Comparison of ENCODE assay signal across 21 cellular contexts in genomic region chr7:428387-428786, GRCh38.
DNase-seq lines count a peak whose midpoint lies in the region; ATAC-seq, FAIRE-seq and TF ChIP-seq lines count a peak whose summit lies in the region.
"Had no signal": no experiment of that assay in that cellular context is flagged by ENCODE, and none has a peak within 500 bp of the region (broad histone marks: within the 10 kb centered on the region; RNA-seq: fewer than 3 reads in every experiment).

No MANE protein-coding gene starts in this region.

- no peak overlapping the region for H2BK12ac ChIP-seq in H1 (ENCODE audit: low read depth, low read length)

- TF ChIP-seq CTCF in left ventricle myocardium inferior (IDR thresholded peaks at IDR 0.05; ENCODE audit: borderline replicate concordance) (no peak), K562 (IDR thresholded peaks at IDR 0.05 in 2 of 3, conservative IDR thresholded peaks at IDR 0.05 in 1 of 3; ENCODE audit: insufficient read depth in 2 of 3, low read depth in 1 of 3, low read length in 3 of 3) (no peak), H1 (IDR thresholded peaks at IDR 0.05; ENCODE audit: control extremely low read depth in 1 of 3, insufficient read depth in 1 of 3, low read depth in 1 of 3, low read length in 3 of 3) (no peak)

- BruUV-seq in K562 (replicated peaks; lab: Mats Ljungman, UMichigan) = no TSS peak

- no peak overlapping the region for H4K8ac ChIP-seq in H1 (ENCODE audit: extremely low read depth, insufficient read depth, low read length)

- H3K27me3 ChIP-seq in right cardiac atrium (ENCODE audit: control insufficient read depth, insufficient read depth) = no peaks in the 10 kb centered on the region
- peaks cover 31% of the 10 kb centered on the region for H3K27me3 ChIP-seq in left ventricle myocardium inferior (ENCODE audit: low read depth)
- H3K27me3 ChIP-seq in K562 (ENCODE audit: control insufficient read depth in 2 of 2, insufficient read depth in 2 of 2, low read length in 2 of 2) = peaks cover 48 to 94% of the 10 kb centered on the region in 2 experiments
- no peaks in the 10 kb centered on the region for H3K27me3 ChIP-seq in H1 (replicated peaks in 1 of 4; ENCODE audit: control insufficient read depth in 3 of 4, extremely low read depth in 1 of 4, insufficient read depth in 3 of 4, low read length in 3 of 4)
- H3K27me3 ChIP-seq: BE2C had no signal

- no peak overlapping the region for H3K4ac ChIP-seq in H1 (replicated peaks; ENCODE audit: insufficient read length, low read depth, low read length)

- H3K79me2 ChIP-seq in K562 (ENCODE audit: control insufficient read depth, insufficient read depth, low read length) (no peaks in the 10 kb centered on the region), H1 (ENCODE audit: control insufficient read depth in 1 of 2, insufficient read depth in 2 of 2, low read length in 2 of 2) (no peaks in the 10 kb centered on the region)

- H2AK5ac ChIP-seq in H1 (ENCODE audit: low read depth, low read length) = no peak overlapping the region

- H2BK5ac ChIP-seq in H1 (ENCODE audit: low read depth, low read length) = no peak overlapping the region

- in situ Hi-C loops in K562 (cut with MboI) = no loop called here

- POLR2A ChIA-PET in K562 (lab: Yijun Ruan, JAX) (no interaction called here), H1 (lab: Charles Lee; ENCODE audit: partially characterized antibody) (interaction anchor here (0.7 to 1.2 kb wide), 2 partner anchors 15 to 90 kb away, joined by 3 to 4 read pairs; no protein-coding TSS in a partner anchor)

- TF ChIP-seq EP300 in K562 (IDR thresholded peaks at IDR 0.05; ENCODE audit: low read length) = no peak
- no peak for TF ChIP-seq EP300 in H1 (IDR thresholded peaks at IDR 0.05; ENCODE audit: borderline replicate concordance in 1 of 2, low read depth in 2 of 2, low read length in 2 of 2)

- H3K27ac ChIP-seq in right cardiac atrium (ENCODE audit: low read length) = no peak overlapping the region
- H3K27ac ChIP-seq in left ventricle myocardium inferior (replicated peaks) = no peak overlapping the region
- H3K27ac ChIP-seq in K562 (ENCODE audit: extremely low read depth, low read depth, low read length) = no peak overlapping the region
- no peak overlapping the region for H3K27ac ChIP-seq in H1 (ENCODE audit: low read depth, low read length)

- DNase-seq in right cardiac atrium = peak in 2 of 3 donors; percentile 4 to 28
- no peak for DNase-seq in left ventricle myocardium inferior
- no peak for DNase-seq in K562 (ENCODE audit: extremely low read depth in 1 of 4, low spot score in 3 of 4)
- DNase-seq in H1 (ENCODE audit: low read depth in 1 of 2, low spot score in 2 of 2) = no peak
- no peak for DNase-seq in middle frontal gyrus (ENCODE audit: extremely low spot score, low spot score)
- no peak for DNase-seq in NK-92 (lab: John Stamatoyannopoulos, UW; ENCODE audit: unreplicated experiment)
- DNase-seq: ACHN; BE2C; C1 segment of cervical spinal cord; Caco-2; CD4-positive, CD25-positive, alpha-beta regulatory T cell; DMS153; DMS79; GDM1; H7; HFFc6 had no signal

- no peak overlapping the region for H2BK120ac ChIP-seq in H1 (replicated peaks; ENCODE audit: low read depth, low read length)

- CTCF ChIA-PET in K562 (lab: Yijun Ruan, JAX; ENCODE audit: low intra/inter-chr PET ratio) = no interaction called here
- CTCF ChIA-PET in H1 (lab: Charles Lee; ENCODE audit: partially characterized antibody) = interaction anchor here (0.6 kb wide), 1 partner anchor 24 kb away, joined by 3 read pairs; no protein-coding TSS in a partner anchor

- H3K4me3 ChIP-seq in right cardiac atrium (ENCODE audit: low read length) (no peak overlapping the region), left ventricle myocardium inferior (no peak overlapping the region), K562 (no peak overlapping the region), H1 (ENCODE audit: extremely low read depth in 1 of 4, insufficient read depth in 2 of 4, low read depth in 3 of 4, low read length in 4 of 4) (no peak overlapping the region)
- H3K4me3 ChIP-seq: GM23338 had no signal

- H3K9me1 ChIP-seq in K562 (ENCODE audit: control insufficient read depth, insufficient read depth, low read length) = no peaks in the 10 kb centered on the region

- H3K36me3 ChIP-seq in left ventricle myocardium inferior (no peaks in the 10 kb centered on the region), K562 (ENCODE audit: control insufficient read depth, insufficient read depth, low read length) (no peaks in the 10 kb centered on the region), H1 (ENCODE audit: control insufficient read depth in 2 of 4, insufficient read depth in 4 of 4, low read length in 3 of 4) (no peaks in the 10 kb centered on the region)
- H3K36me3 ChIP-seq: BE2C had no signal

- TF ChIP-seq RAD21 in K562 (CRISPR knock-in tag; conservative IDR thresholded peaks at IDR 0.05 in 1 of 2, IDR thresholded peaks at IDR 0.05 in 1 of 2) = no peak
- no peak for TF ChIP-seq RAD21 in H1 (IDR thresholded peaks at IDR 0.05 in 1 of 2, conservative IDR thresholded peaks at IDR 0.05 in 1 of 2; ENCODE audit: low read depth in 2 of 2, low read length in 2 of 2)

- 96% methylated on average over 18 of the region's 18 CpGs for WGBS in right cardiac atrium
- WGBS in K562 (ENCODE audit: insufficient coverage, low coverage, missing lambda C conversion rate) = 40% methylated on average over 18 of the region's 18 CpGs
- 91% methylated on average over 18 of the region's 18 CpGs; no CpG with 5 or more reads in 1 of the 2 experiments for WGBS in H1 (ENCODE audit: extremely low coverage in 1 of 2, insufficient coverage in 1 of 2, insufficient read length in 1 of 2, insufficient replicate concordance in 2 of 2, low coverage in 1 of 2, low lambda C conversion rate in 2 of 2, missing lambda C conversion rate in 1 of 2), 2 experiments

- H3K9ac ChIP-seq in K562 (ENCODE audit: insufficient read depth in 1 of 2, low read depth in 2 of 2, low read length in 2 of 2) (no peak overlapping the region), H1 (replicated peaks in 1 of 4; ENCODE audit: extremely low read depth in 1 of 4, low read depth in 3 of 4, low read length in 3 of 4) (no peak overlapping the region)

- H3K18ac ChIP-seq in H1 (ENCODE audit: extremely low read depth, low read length) = no peak overlapping the region

- no peak overlapping the region for H4K5ac ChIP-seq in H1 (ENCODE audit: insufficient read length, low read depth, low read length)

- 0 out of 2 replicates have a peak, but pooled peaks cover 2% of the 10 kb centered on the region for H3K79me1 ChIP-seq in H1 (ENCODE audit: low read depth, low read length)

- H2AFZ ChIP-seq in K562 (ENCODE audit: low read depth, low read length) (no peak overlapping the region), H1 (ENCODE audit: low read length) (no peak overlapping the region)
- H2AFZ ChIP-seq: GM23338 had no signal

- FAIRE-seq in K562 (lab: Jason Lieb, UNC) (no peak), H1 (lab: Jason Lieb, UNC) (no peak)
- FAIRE-seq: A204.1, GM12892, GM18507 had no signal

- H3K4me2 ChIP-seq in K562 (ENCODE audit: insufficient read depth, low read length) = no peak overlapping the region
- no peak overlapping the region for H3K4me2 ChIP-seq in H1 (ENCODE audit: insufficient read depth in 1 of 2, low read depth in 2 of 2, low read length in 2 of 2)
- H3K4me2 ChIP-seq: GM23338 had no signal

- no peak overlapping the region for H3K23ac ChIP-seq in H1 (ENCODE audit: insufficient read length)

- ATAC-seq in right cardiac atrium (no peak), K562 (no peak)
- ATAC-seq: GM23338, HCT116 had no signal

- no peak overlapping the region for H4K91ac ChIP-seq in H1 (replicated peaks; ENCODE audit: insufficient read length, low read length)

- H2BK15ac ChIP-seq in H1 (ENCODE audit: low read length) = peak overlapping the region; percentile 46; the same call in 1 of the 2 replicates

- no peak overlapping the region for H2BK20ac ChIP-seq in H1 (ENCODE audit: low read length)

- no peaks in the 10 kb centered on the region for H3K23me2 ChIP-seq in H1 (ENCODE audit: low read depth, low read length)

- H3K14ac ChIP-seq in H1 (ENCODE audit: insufficient read length) = no peak overlapping the region

- no peak for TF ChIP-seq POLR2A in K562 (conservative IDR thresholded peaks at IDR 0.05)
- no peak for TF ChIP-seq POLR2A in H1 (IDR thresholded peaks at IDR 0.05; ENCODE audit: control extremely low read depth in 1 of 2, low read depth in 2 of 2, low read length in 2 of 2)

- H3K56ac ChIP-seq in H1 (replicated peaks; ENCODE audit: insufficient read length, low read depth, low read length) = no peak overlapping the region

- intact Hi-C loops in right cardiac atrium (cut with DNase I) (no loop called here), left ventricle myocardium inferior (cut with micrococcal nuclease) (no loop called here), K562 (cut with micrococcal nuclease) (no loop called here)

- H4K20me1 ChIP-seq in K562 (replicated peaks; ENCODE audit: control insufficient read depth, insufficient read depth, low read length) (peaks cover 19% of the 10 kb centered on the region; the same call in 1 of the 2 replicates), H1 (replicated peaks in 1 of 2; ENCODE audit: control insufficient read depth in 1 of 2, insufficient read depth in 2 of 2, low read length in 2 of 2) (no peaks in the 10 kb centered on the region)

- H3K4me1 ChIP-seq in right cardiac atrium (ENCODE audit: control insufficient read depth, insufficient read depth, low read length) = no peaks in the 10 kb centered on the region
- peaks cover 14% of the 10 kb centered on the region for H3K4me1 ChIP-seq in left ventricle myocardium inferior
- peaks cover 0 to 33% of the 10 kb centered on the region in 2 experiments; a peak in 2 of 5 replicates for H3K4me1 ChIP-seq in K562 (replicated peaks in 1 of 2; ENCODE audit: control insufficient read depth in 2 of 2, insufficient read depth in 2 of 2, low read length in 2 of 2)
- peaks cover 0 to 6% (median 3%) of the 10 kb centered on the region in 4 experiments; a peak in 3 of 7 replicates for H3K4me1 ChIP-seq in H1 (replicated peaks in 1 of 4; ENCODE audit: control insufficient read depth in 3 of 4, insufficient read depth in 4 of 4, low read length in 3 of 4)
- H3K4me1 ChIP-seq: BE2C had no signal

- H3K9me3 ChIP-seq in right cardiac atrium (ENCODE audit: control insufficient read depth, low read length) (no peaks in the 10 kb centered on the region), left ventricle myocardium inferior (replicated peaks) (no peaks in the 10 kb centered on the region), K562 (replicated peaks; ENCODE audit: control insufficient read depth, insufficient read depth, low read depth, low read length) (no peaks in the 10 kb centered on the region), H1 (ENCODE audit: insufficient read depth in 2 of 2, low read depth in 1 of 2, low read length in 1 of 2) (no peaks in the 10 kb centered on the region)
- H3K9me3 ChIP-seq: Caco-2 had no signal

TF ChIP-seq in K562, 482 proteins besides CTCF, POLR2A, EP300 and RAD21 (continues in another document):
- TF ChIP-seq RBM34 (IDR thresholded peaks at IDR 0.05; ENCODE audit: borderline replicate concordance, insufficient read depth, low read length) = no peak
- TF ChIP-seq L3MBTL2 (IDR thresholded peaks at IDR 0.05) = peak; percentile 21; the same call in 1 of the 2 replicates
- TF ChIP-seq LARP7 (IDR thresholded peaks at IDR 0.05) = no peak

TF ChIP-seq in H1, 55 proteins besides CTCF, POLR2A, EP300 and RAD21 (continues in another document):
- peak; percentile 75; the same call in 1 of the 2 replicates for TF ChIP-seq FOSL1 (IDR thresholded peaks at IDR 0.05; ENCODE audit: insufficient read depth, low read depth, low read length)
- TF ChIP-seq SP2 (IDR thresholded peaks at IDR 0.05; ENCODE audit: low read length) = no peak

Comparison
In these comparisons a context has a peak if more than half of its experiments do, and no peak if none do; other contexts are left out.
1. DNase-seq: peak in right cardiac atrium (2 of 3); none in left ventricle myocardium inferior (single experiment), K562 (0 of 4), H1 (0 of 2), middle frontal gyrus (single experiment) and NK-92 (single experiment).